Comparison of ENCODE assay signal across 8 cellular contexts in the genomic region with DNA sequence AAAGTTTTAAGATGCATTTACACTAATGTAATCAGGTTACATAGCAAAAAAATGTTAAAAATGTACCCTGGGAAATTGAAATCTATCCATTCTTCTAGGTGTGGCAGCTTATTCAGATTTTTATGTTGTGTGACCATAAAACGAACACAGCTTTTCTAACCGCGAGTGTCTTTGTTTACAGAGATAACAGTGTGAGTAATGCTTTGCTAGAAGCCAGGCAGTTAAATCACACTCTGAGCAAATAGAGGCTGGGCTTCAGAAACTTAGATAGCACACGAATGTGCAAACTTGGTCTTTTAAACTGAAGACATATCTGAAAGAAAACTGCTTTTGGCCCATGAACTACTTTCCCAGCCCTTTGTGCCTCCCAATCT.
DNase-seq lines count a peak whose midpoint lies in the region; ATAC-seq and TF ChIP-seq lines count a peak whose summit lies in the region.

No MANE protein-coding gene starts in this region.

- H3K36me3 Mint-ChIP-seq in CD8-positive, alpha-beta T cell = peaks cover 19% of the 10 kb centered on the region
- H3K36me3 Mint-ChIP-seq in activated naive CD8-positive, alpha-beta T cell treated with anti-CD3 and anti-CD28 coated beads for 36 hours = peaks cover 36% of the 10 kb centered on the region
- peaks cover 0 to 4% (median 0%) of the 10 kb centered on the region in 3 donors for H3K36me3 Mint-ChIP-seq in immature natural killer cell

- TF ChIP-seq CTCF in CD8-positive, alpha-beta T cell (IDR thresholded peaks at IDR 0.05) = no peak

- H3K36me3 ChIP-seq in CD8-positive, alpha-beta T cell (ENCODE audit: insufficient read depth, low read length) = no peaks in the 10 kb centered on the region

- H3K27me3 ChIP-seq in CD8-positive, alpha-beta T cell (ENCODE audit: insufficient read depth, low read length) = no peaks in the 10 kb centered on the region

- CTCF ChIA-PET in CD8-positive, alpha-beta T cell (lab: Charles Lee) = interaction anchor here (0.8 to 4.7 kb wide), 7 partner anchors 8 to 47 kb away, joined by 3 to 29 read pairs (median 4); no protein-coding TSS in a partner anchor

- H3K9me3 Mint-ChIP-seq in CD8-positive, alpha-beta T cell = no peaks in the 10 kb centered on the region
- peaks cover 4% of the 10 kb centered on the region for H3K9me3 Mint-ChIP-seq in activated naive CD8-positive, alpha-beta T cell treated with anti-CD3 and anti-CD28 coated beads for 36 hours
- no peaks in the 10 kb centered on the region for H3K9me3 Mint-ChIP-seq in immature natural killer cell
- H3K9me3 Mint-ChIP-seq in stimulated activated naive CD8-positive, alpha-beta T cell treated with anti-CD3 and anti-CD28 coated beads, Interleukin-15, amount 100 ng/mL, for 72 hours = peaks cover 0 to 10% of the 10 kb centered on the region in 2 donors

- peak in 1 of 7 experiments; percentile 44 for DNase-seq in CD8-positive, alpha-beta T cell
- peak; percentile 75 for DNase-seq in Jurkat, Clone E6-1 (ENCODE audit: low read depth, low spot score)
- DNase-seq in activated naive CD8-positive, alpha-beta T cell treated with anti-CD3 and anti-CD28 coated beads for 36 hours = no peak
- peak; percentile 56 to 66 (median 59) for DNase-seq in immature natural killer cell
- no peak for DNase-seq in stimulated activated naive CD8-positive, alpha-beta T cell treated with anti-CD3 and anti-CD28 coated beads, Interleukin-15, amount 100 ng/mL, for 72 hours
- no peak for DNase-seq in stimulated activated CD4-positive, alpha-beta T cell treated with anti-CD3 and anti-CD28 coated beads, Interleukin-4, amount 100 ng/mL, for 1 hour

- POLR2A ChIA-PET in CD8-positive, alpha-beta T cell (lab: Charles Lee) = interaction anchor here (1.9 to 8.8 kb wide), 3 partner anchors 9 to 14 kb away, joined by 6 to 91 read pairs (median 13); no protein-coding TSS in a partner anchor

- intact Hi-C loops in CD8-positive, alpha-beta T cell (cut with DNase I, micrococcal nuclease) = loop anchor here (1.0 to 10.0 kb wide), 8 partner anchors 14 to 660 kb away; partner anchors contain the start of genes RTN4 (in 2 of the 2), ACYP2 (in 1 of the 2), CLHC1 (in 1 of the 2) and EML6 (in 1 of the 2)

- H3K27ac ChIP-seq in CD8-positive, alpha-beta T cell (ENCODE audit: low read depth, low read length) = peak overlapping the region; percentile 87

- H3K27ac Mint-ChIP-seq in CD8-positive, alpha-beta T cell = peak overlapping the region; percentile 100
- peak overlapping the region; percentile 99 for H3K27ac Mint-ChIP-seq in activated naive CD8-positive, alpha-beta T cell treated with anti-CD3 and anti-CD28 coated beads for 36 hours
- peak overlapping the region; percentile 96 to 100 (median 98) for H3K27ac Mint-ChIP-seq in immature natural killer cell
- H3K27ac Mint-ChIP-seq in stimulated activated naive CD8-positive, alpha-beta T cell treated with anti-CD3 and anti-CD28 coated beads, Interleukin-15, amount 100 ng/mL, for 72 hours = peak overlapping the region; percentile 98 to 99

- H3K27me3 Mint-ChIP-seq in CD8-positive, alpha-beta T cell (ENCODE audit: low read depth) = no peaks in the 10 kb centered on the region
- no peaks in the 10 kb centered on the region for H3K27me3 Mint-ChIP-seq in activated naive CD8-positive, alpha-beta T cell treated with anti-CD3 and anti-CD28 coated beads for 36 hours
- peaks cover 9 to 28% (median 13%) of the 10 kb centered on the region in 3 donors for H3K27me3 Mint-ChIP-seq in immature natural killer cell (ENCODE audit: low read depth in 3 of 3)
- H3K27me3 Mint-ChIP-seq in stimulated activated naive CD8-positive, alpha-beta T cell treated with anti-CD3 and anti-CD28 coated beads, Interleukin-15, amount 100 ng/mL, for 72 hours = no peaks in the 10 kb centered on the region

- H3K4me1 Mint-ChIP-seq in CD8-positive, alpha-beta T cell (ENCODE audit: low read depth) = peaks cover 97% of the 10 kb centered on the region
- H3K4me1 Mint-ChIP-seq in activated naive CD8-positive, alpha-beta T cell treated with anti-CD3 and anti-CD28 coated beads for 36 hours = peaks cover 91% of the 10 kb centered on the region
- peaks cover 93 to 100% of the 10 kb centered on the region in 2 donors for H3K4me1 Mint-ChIP-seq in immature natural killer cell
- peaks cover 94% of the 10 kb centered on the region for H3K4me1 Mint-ChIP-seq in stimulated activated naive CD8-positive, alpha-beta T cell treated with anti-CD3 and anti-CD28 coated beads, Interleukin-15, amount 100 ng/mL, for 72 hours

- H3K4me3 ChIP-seq in CD8-positive, alpha-beta T cell (ENCODE audit: low read depth, low read length) = peak overlapping the region; percentile 47
- peak overlapping the region; percentile 34 for H3K4me3 ChIP-seq in Jurkat, Clone E6-1 (ENCODE audit: low read length)

- peaks cover 96% of the 10 kb centered on the region for H3K4me1 ChIP-seq in CD8-positive, alpha-beta T cell (ENCODE audit: insufficient read depth, low read length)

- H3K4me3 Mint-ChIP-seq in CD8-positive, alpha-beta T cell = peak overlapping the region; percentile 81
- peak overlapping the region; percentile 55 for H3K4me3 Mint-ChIP-seq in activated naive CD8-positive, alpha-beta T cell treated with anti-CD3 and anti-CD28 coated beads for 36 hours
- H3K4me3 Mint-ChIP-seq in immature natural killer cell = peak overlapping the region; percentile 75 to 92 (median 88)
- H3K4me3 Mint-ChIP-seq in stimulated activated naive CD8-positive, alpha-beta T cell treated with anti-CD3 and anti-CD28 coated beads, Interleukin-15, amount 100 ng/mL, for 72 hours = peak overlapping the region; percentile 76 to 84

- peak; percentile 31 for ATAC-seq in CD8-positive, alpha-beta T cell
- ATAC-seq in stimulated activated naive CD8-positive, alpha-beta T cell treated with anti-CD3 and anti-CD28 coated beads, Interleukin-15, amount 100 ng/mL, for 72 hours = peak; percentile 27
- ATAC-seq in GM19397 (IDR thresholded peaks at IDR 0.05; ENCODE audit: unreplicated experiment) (no peak), GM18517 (IDR thresholded peaks at IDR 0.05; ENCODE audit: unreplicated experiment) (no peak)

- no peaks in the 10 kb centered on the region for H3K9me3 ChIP-seq in CD8-positive, alpha-beta T cell (ENCODE audit: low read length)

Comparison
In these comparisons a context has a peak if more than half of its experiments do, and no peak if none do; other contexts are left out.
1. ATAC-seq: peak in CD8-positive, alpha-beta T cell (single experiment) and stimulated activated naive CD8-positive, alpha-beta T cell treated with anti-CD3 and anti-CD28 coated beads, Interleukin-15, amount 100 ng/mL, for 72 hours (single experiment); none in GM19397 (single experiment) and GM18517 (single experiment).
2. DNase-seq: peak in Jurkat, Clone E6-1 (single experiment) and immature natural killer cell (3 of 3); none in activated naive CD8-positive, alpha-beta T cell treated with anti-CD3 and anti-CD28 coated beads for 36 hours (single experiment), stimulated activated naive CD8-positive, alpha-beta T cell treated with anti-CD3 and anti-CD28 coated beads, Interleukin-15, amount 100 ng/mL, for 72 hours (0 of 2) and stimulated activated CD4-positive, alpha-beta T cell treated with anti-CD3 and anti-CD28 coated beads, Interleukin-4, amount 100 ng/mL, for 1 hour (single experiment).
3. Peak in every context shown above with its lines, with median percentiles within 50 percentile points of each other: H3K27ac Mint-ChIP-seq and H3K4me3 Mint-ChIP-seq.